ENCODE assay signal across 15 cellular contexts in genomic region chr1:222750651-222751050, GRCh38. TPM values are rescaled to one million over a fixed set of nuclear protein-coding genes. Genes with fewer than 3 reads are reported as not detected.
DNase-seq lines count a peak whose midpoint lies in the region; ATAC-seq and TF ChIP-seq lines count a peak whose summit lies in the region.
"Had no signal": no experiment of that assay in that cellular context is flagged by ENCODE, and none has a peak within 500 bp of the region (broad histone marks: within the 10 kb centered on the region; RNA-seq: fewer than 3 reads in every experiment).

No MANE protein-coding gene starts in this region.

- CTCF ChIA-PET in T-cell (lab: Charles Lee) = interaction anchor here (0.6 to 1.3 kb wide), 5 partner anchors 12 to 1468 kb away, joined by 3 to 4 read pairs (median 3); no protein-coding TSS in a partner anchor

- H3K36me3 Mint-ChIP-seq in stimulated activated naive CD8-positive, alpha-beta T cell treated with anti-CD3 and anti-CD28 coated beads, Interleukin-15, Interleukin-2, amounts not matched to agents 100 ng/mL and 50 ng/mL, for 24 hours (ENCODE audit: low read depth) = no peaks in the 10 kb centered on the region
- H3K36me3 Mint-ChIP-seq in T-cell = no peaks in the 10 kb centered on the region

- no peak overlapping the region for H2AFZ ChIP-seq in Karpas-422 (ENCODE audit: low read length)

- no peaks in the 10 kb centered on the region for H4K20me1 ChIP-seq in Karpas-422 (ENCODE audit: insufficient read depth, low read depth, low read length)

- intact Hi-C loops in colonic mucosa (cut with DNase I) = no loop called here

- DNase-seq in stimulated activated naive CD8-positive, alpha-beta T cell treated with anti-CD3 and anti-CD28 coated beads, Interleukin-15, Interleukin-2, amounts not matched to agents 100 U/mL and 50 U/mL, for 24 hours = no peak
- no peak for DNase-seq in T-cell
- no peak for DNase-seq in Karpas-422
- no peak for DNase-seq in colonic mucosa
- no peak for DNase-seq in GM19240 (ENCODE audit: insufficient read length, low spot score)
- DNase-seq: activated CD8-positive, alpha-beta memory T cell treated with anti-CD3 and anti-CD28 coated beads, Interleukin-2, amount 50 U/mL, for 48 hours; DND-41; NCI-H1694 treated with DMSO at 0.1 percent for 48 hours; upper lobe of left lung had no signal

- H3K4me1 Mint-ChIP-seq in stimulated activated naive CD8-positive, alpha-beta T cell treated with anti-CD3 and anti-CD28 coated beads, Interleukin-15, Interleukin-2, amounts not matched to agents 100 ng/mL and 50 ng/mL, for 24 hours (ENCODE audit: low read depth) = peaks cover 10% of the 10 kb centered on the region
- H3K4me1 Mint-ChIP-seq in T-cell = no peaks in the 10 kb centered on the region

- H3K79me2 ChIP-seq in Karpas-422 (ENCODE audit: low read length) = no peaks in the 10 kb centered on the region

- H3K27ac Mint-ChIP-seq in stimulated activated naive CD8-positive, alpha-beta T cell treated with anti-CD3 and anti-CD28 coated beads, Interleukin-15, Interleukin-2, amounts not matched to agents 100 ng/mL and 50 ng/mL, for 24 hours = peak overlapping the region; percentile 8
- H3K27ac Mint-ChIP-seq in T-cell = no peak overlapping the region

- POLR2A ChIA-PET in T-cell (lab: Charles Lee) = interaction anchor here in 1 of 2 donors (0.7 kb wide), 1 partner anchor 41 kb away, joined by 3 read pairs; no protein-coding TSS in a partner anchor

- H3K4me3 Mint-ChIP-seq in stimulated activated naive CD8-positive, alpha-beta T cell treated with anti-CD3 and anti-CD28 coated beads, Interleukin-15, Interleukin-2, amounts not matched to agents 100 ng/mL and 50 ng/mL, for 24 hours = no peak overlapping the region
- no peak overlapping the region for H3K4me3 Mint-ChIP-seq in T-cell

- H3K27me3 ChIP-seq in Karpas-422 (ENCODE audit: low read length) = no peaks in the 10 kb centered on the region
- no peaks in the 10 kb centered on the region for H3K27me3 ChIP-seq in colonic mucosa
- H3K27me3 ChIP-seq: upper lobe of left lung had no signal

- no peaks in the 10 kb centered on the region for H3K9me3 Mint-ChIP-seq in stimulated activated naive CD8-positive, alpha-beta T cell treated with anti-CD3 and anti-CD28 coated beads, Interleukin-15, Interleukin-2, amounts not matched to agents 100 ng/mL and 50 ng/mL, for 24 hours
- no peaks in the 10 kb centered on the region for H3K9me3 Mint-ChIP-seq in T-cell

- H3K27me3 Mint-ChIP-seq in stimulated activated naive CD8-positive, alpha-beta T cell treated with anti-CD3 and anti-CD28 coated beads, Interleukin-15, Interleukin-2, amounts not matched to agents 100 ng/mL and 50 ng/mL, for 24 hours = no peaks in the 10 kb centered on the region
- H3K27me3 Mint-ChIP-seq in T-cell = peaks cover 0 to 2% of the 10 kb centered on the region in 2 donors

- H3K9me3 ChIP-seq in Karpas-422 (ENCODE audit: low read length) (no peaks in the 10 kb centered on the region), colonic mucosa (no peaks in the 10 kb centered on the region)
- H3K9me3 ChIP-seq: A549, upper lobe of left lung had no signal

- no peak overlapping the region for H3K4me2 ChIP-seq in Karpas-422 (ENCODE audit: low read depth, low read length, poor library complexity, severe bottlenecking)
- H3K4me2 ChIP-seq: A549 had no signal

- no peak overlapping the region for H3K9ac ChIP-seq in Karpas-422 (ENCODE audit: low read length)
- H3K9ac ChIP-seq in colonic mucosa (ENCODE audit: low read depth in 2 of 2, low read length in 2 of 2) = no peak overlapping the region

- no peaks in the 10 kb centered on the region for H3K4me1 ChIP-seq in Karpas-422 (ENCODE audit: low read length)
- H3K4me1 ChIP-seq in colonic mucosa = no peaks in the 10 kb centered on the region
- H3K4me1 ChIP-seq: upper lobe of left lung had no signal

- H3K36me3 ChIP-seq in Karpas-422 (ENCODE audit: insufficient read depth, low read length) (no peaks in the 10 kb centered on the region), colonic mucosa (no peaks in the 10 kb centered on the region)
- H3K36me3 ChIP-seq: upper lobe of left lung had no signal

- H3K27ac ChIP-seq in Karpas-422 (ENCODE audit: low read length) (no peak overlapping the region), colonic mucosa (no peak overlapping the region)
- H3K27ac ChIP-seq: A549, upper lobe of left lung had no signal

- no peak for ATAC-seq in stimulated activated naive CD8-positive, alpha-beta T cell treated with anti-CD3 and anti-CD28 coated beads, Interleukin-15, Interleukin-2, amounts not matched to agents 100 U/mL and 50 U/mL, for 24 hours
- ATAC-seq in HG02642 (IDR thresholded peaks at IDR 0.05; ENCODE audit: poor library complexity, unreplicated experiment) (peak; percentile 57), HG03520 (IDR thresholded peaks at IDR 0.05; ENCODE audit: unreplicated experiment) (peak; percentile 80), T-cell (replicated peaks in 1 of 4) (no peak)
- ATAC-seq: A549 had no signal

- H3K9me2 ChIP-seq in Karpas-422 (replicated peaks; ENCODE audit: insufficient read depth, low read length) = no peaks in the 10 kb centered on the region

- H3K4me3 ChIP-seq in Karpas-422 (ENCODE audit: low read length) (no peak overlapping the region), colonic mucosa (no peak overlapping the region)
- H3K4me3 ChIP-seq: A549, upper lobe of left lung had no signal

- no peak for TF ChIP-seq CTCF in colonic mucosa (IDR thresholded peaks at IDR 0.05)

RNA-seq across cellular contexts. Expression of gene FAM177B, which starts 13.6 kb away (rescaled TPM):
- total RNA-seq in T-cell (1 to 10 TPM in 2 of 5 donors, under 1 TPM in 3; 0.58 to 3.3 (median 0.60) TPM), colonic mucosa (10 to 100 TPM in 1 of 2 donors, 1 to 10 TPM in 1; 8.5 to 19.5 TPM)
- not detected in 2 replicates for total RNA-seq in Karpas-422 (2014; rRNA removed; shearing (Covaris generic); ENCODE audit: low replicate concordance)
- total RNA-seq: HT1080, renal cortical epithelial cell had no signal

RNA-seq across cellular contexts. Expression of gene BROX, which starts 38.3 kb away (rescaled TPM):
- total RNA-seq in T-cell = 10 to 100 TPM; 45.3 to 53.9 (median 52.0) TPM
- 15.3 and 26.8 TPM in 2 replicates for total RNA-seq in Karpas-422 (2014; rRNA removed; shearing (Covaris generic); ENCODE audit: low replicate concordance)
- 10 to 100 TPM; 56.8 to 79.8 TPM for total RNA-seq in colonic mucosa

RNA-seq across cellular contexts. Expression of gene AIDA, which starts 38.4 kb away (rescaled TPM):
- total RNA-seq in T-cell (10 to 100 TPM; 43.4 to 59.4 (median 52.7) TPM), colonic mucosa (10 to 100 TPM; 36.0 to 44.1 TPM)
- 13.3 and 26.4 TPM in 2 replicates for total RNA-seq in Karpas-422 (2014; rRNA removed; shearing (Covaris generic); ENCODE audit: low replicate concordance)

Comparison
In these comparisons a context has a peak if more than half of its experiments do, and no peak if none do; other contexts are left out.
1. ATAC-seq: peak in HG02642 (single experiment) and HG03520 (single experiment); none in stimulated activated naive CD8-positive, alpha-beta T cell treated with anti-CD3 and anti-CD28 coated beads, Interleukin-15, Interleukin-2, amounts not matched to agents 100 U/mL and 50 U/mL, for 24 hours (single experiment) and T-cell (0 of 4).